In genomic region chr20:51533291-51534172, GRCh38 we compare ENCODE assay signal across 1 cellular context.
A peak's percentile ranks its signal among the peaks of the same experiment; 100 is the strongest.
TF ChIP-seq lines count a peak whose summit lies in the region.

No MANE protein-coding gene starts in this region.

TF ChIP-seq in HepG2, 621 proteins besides CTCF, POLR2A, EP300 and RAD21 (continued from another document):
- TF ChIP-seq, protein P1, sequence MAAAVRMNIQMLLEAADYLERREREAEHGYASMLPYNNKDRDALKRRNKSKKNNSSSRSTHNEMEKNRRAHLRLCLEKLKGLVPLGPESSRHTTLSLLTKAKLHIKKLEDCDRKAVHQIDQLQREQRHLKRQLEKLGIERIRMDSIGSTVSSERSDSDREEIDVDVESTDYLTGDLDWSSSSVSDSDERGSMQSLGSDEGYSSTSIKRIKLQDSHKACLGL (CRISPR knock-in tag; IDR thresholded peaks at IDR 0.05), result 0 out of 2 replicates have a peak, but pooled peaks have one; percentile 34
